ENCODE assay signal across 17 cellular contexts in the genomic region with DNA sequence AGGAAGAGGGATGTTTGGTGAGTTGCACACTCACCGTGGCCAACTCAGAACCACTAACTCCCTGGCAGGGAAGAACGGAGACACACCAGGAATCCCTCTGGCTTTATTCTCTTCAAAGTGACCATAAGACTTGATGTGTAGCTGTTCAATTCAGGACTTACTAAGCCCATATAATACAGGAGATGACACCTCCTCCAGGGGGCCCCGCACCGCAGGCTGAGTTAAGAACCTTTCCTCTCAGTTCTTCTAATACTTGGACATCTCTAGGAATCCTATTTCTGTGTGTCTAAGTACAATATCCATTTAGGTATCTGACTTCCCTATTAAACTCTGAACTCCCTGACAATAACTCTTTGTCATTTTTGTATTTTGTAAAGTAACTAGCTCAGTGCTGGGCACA. TPM values are rescaled to one million over a fixed set of nuclear protein-coding genes. Genes with fewer than 3 reads are reported as not detected.
DNase-seq lines count a peak whose midpoint lies in the region; ATAC-seq, FAIRE-seq and TF ChIP-seq lines count a peak whose summit lies in the region.
"Had no signal": no experiment of that assay in that cellular context is flagged by ENCODE, and none has a peak within 500 bp of the region (broad histone marks: within the 10 kb centered on the region; RNA-seq: fewer than 3 reads in every experiment).

No MANE protein-coding gene starts in this region.

- H3K4me2 ChIP-seq in H1 (ENCODE audit: insufficient read depth in 1 of 2, low read depth in 2 of 2, low read length in 2 of 2): no peak overlapping the region
- H3K4me2 ChIP-seq: BLaER1 treated with 17β-estradiol and CSF1 and Interleukin-3, amounts not matched to agents 10 nM and 100 nM had no signal

- H3K14ac ChIP-seq in H1 (ENCODE audit: insufficient read length): no peak overlapping the region

- H4K5ac ChIP-seq in H1 (ENCODE audit: insufficient read length, low read depth, low read length): no peak overlapping the region

- H3K56ac ChIP-seq in H1 (replicated peaks; ENCODE audit: insufficient read length, low read depth, low read length): no peak overlapping the region

- H3K4me1 ChIP-seq in A673 (ENCODE audit: insufficient read depth, low read length, poor library complexity, severe bottlenecking) (no peaks in the 10 kb centered on the region), H1 (replicated peaks in 1 of 4; ENCODE audit: control insufficient read depth in 3 of 4, insufficient read depth in 4 of 4, low read length in 3 of 4) (peaks cover under 1 to 5% (median 1%) of the 10 kb centered on the region in 4 experiments; a peak in 4 of 7 replicates), suprapubic skin (no peaks in the 10 kb centered on the region)
- H3K4me1 ChIP-seq: BLaER1 treated with 17β-estradiol and CSF1 and Interleukin-3, amounts not matched to agents 10 nM and 100 nM had no signal

- H3K36me3 ChIP-seq in A673 (ENCODE audit: insufficient read depth, low read length, poor library complexity, severe bottlenecking) (no peaks in the 10 kb centered on the region), GM06990 (ENCODE audit: control insufficient read depth, insufficient read depth, low read length) (peaks cover 25% of the 10 kb centered on the region), H1 (ENCODE audit: control insufficient read depth in 2 of 4, insufficient read depth in 4 of 4, low read length in 3 of 4) (peaks cover 2 to 24% (median 5%) of the 10 kb centered on the region in 4 experiments; a peak in 4 of 8 replicates), suprapubic skin (peaks cover 90% of the 10 kb centered on the region)

- no peak for TF ChIP-seq EP300 in H1 (IDR thresholded peaks at IDR 0.05; ENCODE audit: borderline replicate concordance in 1 of 2, low read depth in 2 of 2, low read length in 2 of 2)
- TF ChIP-seq EP300 in suprapubic skin (IDR thresholded peaks at IDR 0.05): no peak

- H2BK12ac ChIP-seq in H1 (ENCODE audit: low read depth, low read length): no peak overlapping the region

- H3K23ac ChIP-seq in H1 (ENCODE audit: insufficient read length): no peak overlapping the region

- no peak overlapping the region for H2AFZ ChIP-seq in H1 (ENCODE audit: low read length)

- TF ChIP-seq CTCF in A673 (conservative IDR thresholded peaks at IDR 0.05; ENCODE audit: low read depth, low read length): peak; percentile 44; the same call in 1 of the 2 replicates
- TF ChIP-seq CTCF in GM06990 (IDR thresholded peaks at IDR 0.05; ENCODE audit: insufficient read depth, low read length, poor library complexity, severe bottlenecking): peak; percentile 25
- peak; percentile 5 for TF ChIP-seq CTCF in NB4 (IDR thresholded peaks at IDR 0.05; ENCODE audit: low read depth, low read length)
- peak; percentile 13 to 27 (median 14); a peak in 3 of 4 replicates for TF ChIP-seq CTCF in H1 (IDR thresholded peaks at IDR 0.05; ENCODE audit: control extremely low read depth in 1 of 3, insufficient read depth in 1 of 3, low read depth in 1 of 3, low read length in 3 of 3)
- no peak for TF ChIP-seq CTCF in suprapubic skin (IDR thresholded peaks at IDR 0.05)

- H3K4me3 ChIP-seq in A673 (ENCODE audit: low read depth, low read length, poor library complexity, severe bottlenecking): no peak overlapping the region
- no peak overlapping the region for H3K4me3 ChIP-seq in GM06990 (replicated peaks; ENCODE audit: low read depth, low read length)
- no peak overlapping the region for H3K4me3 ChIP-seq in NB4 (ENCODE audit: low read depth, low read length)
- H3K4me3 ChIP-seq in H1 (ENCODE audit: extremely low read depth in 1 of 4, insufficient read depth in 2 of 4, low read depth in 3 of 4, low read length in 4 of 4): no peak overlapping the region
- H3K4me3 ChIP-seq in suprapubic skin: no peak overlapping the region
- H3K4me3 ChIP-seq: BLaER1 treated with 17β-estradiol and CSF1 and Interleukin-3, amounts not matched to agents 10 nM and 100 nM had no signal

- no peak overlapping the region for H3K9ac ChIP-seq in H1 (replicated peaks in 1 of 4; ENCODE audit: extremely low read depth in 1 of 4, low read depth in 3 of 4, low read length in 3 of 4)
- H3K9ac ChIP-seq: BLaER1 treated with 17β-estradiol and CSF1 and Interleukin-3, amounts not matched to agents 10 nM and 100 nM had no signal

- H3K23me2 ChIP-seq in H1 (ENCODE audit: low read depth, low read length): no peaks in the 10 kb centered on the region

- no peak overlapping the region for H2BK120ac ChIP-seq in H1 (replicated peaks; ENCODE audit: low read depth, low read length)

- peaks cover 2% of the 10 kb centered on the region in 2 experiments for H4K20me1 ChIP-seq in H1 (replicated peaks in 1 of 2; ENCODE audit: control insufficient read depth in 1 of 2, insufficient read depth in 2 of 2, low read length in 2 of 2)

- H2BK15ac ChIP-seq in H1 (ENCODE audit: low read length): no peak overlapping the region

- no peaks in the 10 kb centered on the region for H3K9me3 ChIP-seq in A673 (ENCODE audit: low read depth, low read length, poor library complexity, severe bottlenecking)
- H3K9me3 ChIP-seq in H1 (ENCODE audit: insufficient read depth in 2 of 2, low read depth in 1 of 2, low read length in 1 of 2): no peaks in the 10 kb centered on the region
- no peaks in the 10 kb centered on the region for H3K9me3 ChIP-seq in suprapubic skin
- H3K9me3 ChIP-seq: BLaER1 treated with 17β-estradiol and CSF1 and Interleukin-3, amounts not matched to agents 10 nM and 100 nM had no signal

- intact Hi-C loops in A673 (cut with micrococcal nuclease; ENCODE audit: unreplicated experiment): no loop called here

- BruUV-seq in A673 (replicated peaks; lab: Mats Ljungman, UMichigan): no TSS peak

- no peaks in the 10 kb centered on the region for H3K27me3 ChIP-seq in A673 (replicated peaks; ENCODE audit: insufficient read depth, low read depth, low read length, poor library complexity)
- H3K27me3 ChIP-seq in GM06990 (replicated peaks; ENCODE audit: control insufficient read depth, insufficient read depth, low read length): no peaks in the 10 kb centered on the region
- H3K27me3 ChIP-seq in H1 (replicated peaks in 1 of 4; ENCODE audit: control insufficient read depth in 3 of 4, extremely low read depth in 1 of 4, insufficient read depth in 3 of 4, low read length in 3 of 4): no peaks in the 10 kb centered on the region
- no peaks in the 10 kb centered on the region for H3K27me3 ChIP-seq in suprapubic skin
- H3K27me3 ChIP-seq: BLaER1 treated with 17β-estradiol and CSF1 and Interleukin-3, amounts not matched to agents 10 nM and 100 nM had no signal

- H3K27ac ChIP-seq in A673 (ENCODE audit: low read depth, low read length, poor library complexity, severe bottlenecking): no peak overlapping the region
- no peak overlapping the region for H3K27ac ChIP-seq in H1 (ENCODE audit: low read depth, low read length)
- no peak overlapping the region for H3K27ac ChIP-seq in suprapubic skin
- H3K27ac ChIP-seq: BLaER1 treated with 17β-estradiol and CSF1 and Interleukin-3, amounts not matched to agents 10 nM and 100 nM had no signal

- H3K79me2 ChIP-seq in H1 (ENCODE audit: control insufficient read depth in 1 of 2, insufficient read depth in 2 of 2, low read length in 2 of 2): no peaks in the 10 kb centered on the region

- peak; percentile 32 to 51; a peak in 3 of 4 replicates for TF ChIP-seq RAD21 in H1 (IDR thresholded peaks at IDR 0.05 in 1 of 2, conservative IDR thresholded peaks at IDR 0.05 in 1 of 2; ENCODE audit: low read depth in 2 of 2, low read length in 2 of 2)

- no peak overlapping the region for H3K18ac ChIP-seq in H1 (ENCODE audit: extremely low read depth, low read length)

- H2BK20ac ChIP-seq in H1 (ENCODE audit: low read length): no peak overlapping the region

- POLR2A ChIA-PET in A673 (lab: Charles Lee; ENCODE audit: low non-redundant PET): no interaction called here
- POLR2A ChIA-PET in H1 (lab: Charles Lee; ENCODE audit: partially characterized antibody): interaction anchor here (0.9 kb wide), 1 partner anchor 14 kb away, joined by 3 read pairs; no protein-coding TSS in a partner anchor

- ATAC-seq in HG02981 (IDR thresholded peaks at IDR 0.05; ENCODE audit: unreplicated experiment) (no peak), HG03432 (IDR thresholded peaks at IDR 0.05; ENCODE audit: unreplicated experiment) (no peak)
- ATAC-seq: left cardiac atrium, Panc1 had no signal

- H2BK5ac ChIP-seq in H1 (ENCODE audit: low read depth, low read length): no peak overlapping the region

- no peak overlapping the region for H4K91ac ChIP-seq in H1 (replicated peaks; ENCODE audit: insufficient read length, low read length)

- no peaks in the 10 kb centered on the region; the same call in 1 of the 2 replicates for H3K79me1 ChIP-seq in H1 (ENCODE audit: low read depth, low read length)

- no peak for FAIRE-seq in H1 (lab: Jason Lieb, UNC)
- FAIRE-seq: GM18507 had no signal

- no peak overlapping the region for H4K8ac ChIP-seq in H1 (ENCODE audit: extremely low read depth, insufficient read depth, low read length)

- no peak for TF ChIP-seq POLR2A in NB4 (IDR thresholded peaks at IDR 0.05; ENCODE audit: extremely low read depth, insufficient read length)
- no peak for TF ChIP-seq POLR2A in H1 (IDR thresholded peaks at IDR 0.05; ENCODE audit: control extremely low read depth in 1 of 2, low read depth in 2 of 2, low read length in 2 of 2)
- no peak for TF ChIP-seq POLR2A in suprapubic skin (IDR thresholded peaks at IDR 0.05)

- H3K4ac ChIP-seq in H1 (replicated peaks; ENCODE audit: insufficient read length, low read depth, low read length): no peak overlapping the region

- CTCF ChIA-PET in A673 (lab: Charles Lee): no interaction called here
- CTCF ChIA-PET in H1 (lab: Charles Lee; ENCODE audit: partially characterized antibody): interaction anchor here (0.8 to 4.0 kb wide), 14 partner anchors 9 to 121 kb away, joined by 3 to 15 read pairs (median 4); no protein-coding TSS in a partner anchor

- 89% methylated on average over 4 of the region's 4 CpGs; no CpG with 5 or more reads in 1 of the 2 experiments for WGBS in H1 (ENCODE audit: extremely low coverage in 1 of 2, insufficient coverage in 1 of 2, insufficient read length in 1 of 2, insufficient replicate concordance in 2 of 2, low coverage in 1 of 2, low lambda C conversion rate in 2 of 2, missing lambda C conversion rate in 1 of 2), 2 experiments
- 94% methylated on average over 4 of the region's 4 CpGs for WGBS in suprapubic skin

- DNase-seq in A673 (ENCODE audit: low spot score) (no peak), GM06990 (ENCODE audit: extremely low read depth, insufficient read length) (no peak), NB4 (ENCODE audit: low read depth) (peak; percentile 18), H1 (ENCODE audit: low read depth in 1 of 2, low spot score in 2 of 2) (no peak), SIG-M5 treated with dmso at 0.1 percent for 504 hours (lab: John Stamatoyannopoulos, UW; ENCODE audit: unreplicated experiment) (no peak), suprapubic skin (ENCODE audit: low spot score in 2 of 2) (no peak)
- DNase-seq: activated CD4-positive, alpha-beta T cell treated with anti-CD3 and anti-CD28 coated beads, Interleukin-2, amount 10 ng/mL, durations not matched to agents 24 days and 14 days; hippocampal formation; KG1; left cardiac atrium; NCI-H446 treated with DMSO at 0.1 percent for 48 hours; T-helper 2 cell had no signal

- no peak overlapping the region for H2AK5ac ChIP-seq in H1 (ENCODE audit: low read depth, low read length)

RNA-seq across cellular contexts. Expression of a gene that starts 49.5 kb away (rescaled TPM):
- total RNA-seq in A673 (2021): 23.4 and 25.1 TPM in 2 replicates
- 16.8 and 21.1 TPM in 2 replicates for total RNA-seq in H1 (2021; fragmentation: NEBNext Ultra II Directional; extraction: Animal tissue kit (Norgen Biotek cat#: 25700))
- 17.0 and 26.3 TPM in 2 replicates for polyA plus RNA-seq in H1 (2011; rRNA removed)
- polyA plus RNA-seq in H1 (2011; cell fraction: cytosol; rRNA removed): 28.3 TPM
- polyA plus RNA-seq in H1 (2011; cell fraction: nucleus; rRNA removed): 35.9 TPM
- 13.7 to 17.0 TPM (median 14.8 TPM) in 4 replicates for polyA plus RNA-seq in H1 (2012, experiment 1 of 2)
- 7.8 TPM for polyA plus RNA-seq in H1 (2012, experiment 2 of 2)
- 22.5 TPM for polyA plus RNA-seq in H1 (2013, experiment 1 of 2)
- polyA plus RNA-seq in H1 (2013, experiment 2 of 2): 22.9 TPM
- 24.8 and 27.4 TPM in 2 replicates for polyA minus RNA-seq in H1 (2011; rRNA and poly(A)+ RNA removed)
- polyA minus RNA-seq in H1 (2011; cell fraction: cytosol; rRNA and poly(A)+ RNA removed): 7.8 TPM
- 26.9 TPM for polyA minus RNA-seq in H1 (2011; cell fraction: nucleus; rRNA and poly(A)+ RNA removed)
- total RNA-seq in suprapubic skin: 10 to 100 TPM; 52.0 to 64.7 (median 55.3) TPM

RNA-seq across cellular contexts. Expression of a gene that starts 51.1 kb away (rescaled TPM):
- total RNA-seq in A673 (2021) (7.8 and 8.5 TPM in 2 replicates), suprapubic skin (10 to 100 TPM; 17.7 to 42.9 (median 25.9) TPM)
- total RNA-seq in H1 (2021; fragmentation: NEBNext Ultra II Directional; extraction: Animal tissue kit (Norgen Biotek cat#: 25700)): 12.5 and 13.9 TPM in 2 replicates
- polyA plus RNA-seq in H1 (2011; rRNA removed): 9.8 and 12.7 TPM in 2 replicates
- polyA plus RNA-seq in H1 (2011; cell fraction: cytosol; rRNA removed): 11.9 TPM
- polyA plus RNA-seq in H1 (2011; cell fraction: nucleus; rRNA removed): 21.1 TPM
- polyA plus RNA-seq in H1 (2012, experiment 1 of 2): 6.5 to 13.6 TPM (median 12.0 TPM) in 4 replicates
- 8.5 TPM for polyA plus RNA-seq in H1 (2012, experiment 2 of 2)
- 4.9 TPM for polyA plus RNA-seq in H1 (2013, experiment 1 of 2)
- 4.4 TPM for polyA plus RNA-seq in H1 (2013, experiment 2 of 2)
- polyA minus RNA-seq in H1 (2011; rRNA and poly(A)+ RNA removed): 25.2 and 29.7 TPM in 2 replicates
- polyA minus RNA-seq in H1 (2011; cell fraction: cytosol; rRNA and poly(A)+ RNA removed): 11.5 TPM
- polyA minus RNA-seq in H1 (2011; cell fraction: nucleus; rRNA and poly(A)+ RNA removed): 16.3 TPM

Comparison
In these comparisons a context has a peak if more than half of its experiments do, and no peak if none do; other contexts are left out.
1. CTCF ChIP-seq: peak in A673 (single experiment), GM06990 (single experiment), NB4 (single experiment) and H1 (3 of 3); none in suprapubic skin (0 of 2).